Comparison of ENCODE assay signal across 8 cellular contexts in genomic region chr17:49996495-49997255, GRCh38. TPM values are rescaled to one million over a fixed set of nuclear protein-coding genes. Genes with fewer than 3 reads are reported as not detected.
A peak's percentile ranks its signal among the peaks of the same experiment; 100 is the strongest.
DNase-seq lines count a peak whose midpoint lies in the region; ATAC-seq and TF ChIP-seq lines count a peak whose summit lies in the region.

No MANE protein-coding gene starts in this region.

- no peaks in the 10 kb centered on the region for H3K9me3 ChIP-seq in Karpas-422 (ENCODE audit: low read length)

- DNase-seq in DMS53 treated with DMSO at 0.1 percent for 48 hours (lab: John Stamatoyannopoulos, UW; ENCODE audit: unreplicated experiment) = peak; percentile 17
- DNase-seq in Karpas-422 = peak; percentile 81
- no peak for DNase-seq in astrocyte of the cerebellum (ENCODE audit: low read depth)
- DNase-seq in iPS-NIHi11 (ENCODE audit: low spot score) = peak; percentile 83
- DNase-seq in stimulated activated CD4-positive, alpha-beta T cell treated with anti-CD3 and anti-CD28 coated beads, Interleukin-1b, Interleukin-23, amount 100 ng/mL, for 24 hours (ENCODE audit: low read depth in 4 of 4, low spot score in 1 of 4) = peak in 3 of 4 experiments; percentile 53 to 64 (median 53)
- no peak for DNase-seq in mucosa of gallbladder (ENCODE audit: low spot score)

- H3K36me3 Mint-ChIP-seq in T-helper 1 cell treated with Interleukin-12 subunit alpha and Interleukin-12 subunit beta and Interleukin-4 antibody, amounts not matched to agents 30 μg/mL and 1 μg/mL, for 36 hours (ENCODE audit: low read depth) = peaks cover 4% of the 10 kb centered on the region

- H4K20me1 ChIP-seq in Karpas-422 (ENCODE audit: insufficient read depth, low read depth, low read length) = no peaks in the 10 kb centered on the region

- peaks cover 72% of the 10 kb centered on the region for H3K27me3 Mint-ChIP-seq in T-helper 1 cell treated with Interleukin-12 subunit alpha and Interleukin-12 subunit beta and Interleukin-4 antibody, amounts not matched to agents 30 μg/mL and 1 μg/mL, for 36 hours (ENCODE audit: low read depth)

- no peaks in the 10 kb centered on the region for H3K27me3 ChIP-seq in Karpas-422 (ENCODE audit: low read length)

- no peak overlapping the region for H3K4me3 ChIP-seq in Karpas-422 (ENCODE audit: low read length)
- H3K4me3 ChIP-seq in astrocyte of the cerebellum (ENCODE audit: low read depth, low read length) = peak overlapping the region; percentile 33

- TF ChIP-seq CTCF in astrocyte of the cerebellum (IDR thresholded peaks at IDR 0.05; ENCODE audit: low read depth, low read length, missing control alignments) = peak; percentile 94

- H3K9me3 Mint-ChIP-seq in T-helper 1 cell treated with Interleukin-12 subunit alpha and Interleukin-12 subunit beta and Interleukin-4 antibody, amounts not matched to agents 30 μg/mL and 1 μg/mL, for 36 hours = no peaks in the 10 kb centered on the region

- H2AFZ ChIP-seq in Karpas-422 (ENCODE audit: low read length) = no peak overlapping the region

- in situ Hi-C loops in astrocyte of the cerebellum (cut with HindIII; ENCODE audit: low sequenced_read_pairs) = loop anchor here (5.0 to 25.0 kb wide), 3 partner anchors 39 to 484 kb away; no protein-coding TSS in a partner anchor

- no peaks in the 10 kb centered on the region for H3K79me2 ChIP-seq in Karpas-422 (ENCODE audit: low read length)

- no peak overlapping the region for H3K9ac ChIP-seq in Karpas-422 (ENCODE audit: low read length)

- no peak for ATAC-seq in GM19324 (IDR thresholded peaks at IDR 0.05; ENCODE audit: low FRiP score, unreplicated experiment)

- no peak overlapping the region for H3K4me2 ChIP-seq in Karpas-422 (ENCODE audit: low read depth, low read length, poor library complexity, severe bottlenecking)

- H3K4me3 Mint-ChIP-seq in T-helper 1 cell treated with Interleukin-12 subunit alpha and Interleukin-12 subunit beta and Interleukin-4 antibody, amounts not matched to agents 30 μg/mL and 1 μg/mL, for 36 hours = peak overlapping the region; percentile 18

- peaks cover 6% of the 10 kb centered on the region for H3K4me1 ChIP-seq in Karpas-422 (ENCODE audit: low read length)

- H3K27ac ChIP-seq in Karpas-422 (ENCODE audit: low read length) = no peak overlapping the region

- H3K9me2 ChIP-seq in Karpas-422 (replicated peaks; ENCODE audit: insufficient read depth, low read length) = no peaks in the 10 kb centered on the region

- H3K36me3 ChIP-seq in Karpas-422 (ENCODE audit: insufficient read depth, low read length) = no peaks in the 10 kb centered on the region

- peaks cover 24% of the 10 kb centered on the region for H3K4me1 Mint-ChIP-seq in T-helper 1 cell treated with Interleukin-12 subunit alpha and Interleukin-12 subunit beta and Interleukin-4 antibody, amounts not matched to agents 30 μg/mL and 1 μg/mL, for 36 hours (ENCODE audit: low read depth)

- H3K27ac Mint-ChIP-seq in T-helper 1 cell treated with Interleukin-12 subunit alpha and Interleukin-12 subunit beta and Interleukin-4 antibody, amounts not matched to agents 30 μg/mL and 1 μg/mL, for 36 hours = no peak overlapping the region

RNA-seq across cellular contexts. Expression of gene DLX3, which starts 1.7 kb away (rescaled TPM):
- total RNA-seq in Karpas-422 (2014; rRNA removed; shearing (Covaris generic); ENCODE audit: low replicate concordance) = 0.22 TPM in 1 of 2 replicates, not detected in the other
- total RNA-seq in mucosa of gallbladder = 0.26 TPM

RNA-seq across cellular contexts. Expression of gene DLX4, which starts 27.7 kb away (rescaled TPM):
- not detected in 2 replicates for total RNA-seq in Karpas-422 (2014; rRNA removed; shearing (Covaris generic); ENCODE audit: low replicate concordance)
- not detected for total RNA-seq in mucosa of gallbladder

RNA-seq across cellular contexts. Expression of gene ITGA3, which starts 59.2 kb away (rescaled TPM):
- total RNA-seq in Karpas-422 (2014; rRNA removed; shearing (Covaris generic); ENCODE audit: low replicate concordance) = 1.0 and 1.6 TPM in 2 replicates
- 134 TPM for total RNA-seq in mucosa of gallbladder

Comparison
In these comparisons a context has a peak if more than half of its experiments do, and no peak if none do; other contexts are left out.
1. DNase-seq: peak in DMS53 treated with DMSO at 0.1 percent for 48 hours (single experiment), Karpas-422 (single experiment), iPS-NIHi11 (single experiment) and stimulated activated CD4-positive, alpha-beta T cell treated with anti-CD3 and anti-CD28 coated beads, Interleukin-1b, Interleukin-23, amount 100 ng/mL, for 24 hours (3 of 4); none in astrocyte of the cerebellum (single experiment) and mucosa of gallbladder (single experiment).
2. RNA of gene ITGA3, which starts 59.2 kb away (total RNA-seq): 134 TPM in mucosa of gallbladder (single experiment); 1.0 to 1.6 TPM in Karpas-422; every median in the first group is over 10 times any median in the second.